ENCODE assay signal across 21 cellular contexts in genomic region chr14:53640695-53641094, GRCh38.
DNase-seq lines count a peak whose midpoint lies in the region; ATAC-seq and TF ChIP-seq lines count a peak whose summit lies in the region.
"Had no signal": no experiment of that assay in that cellular context is flagged by ENCODE, and none has a peak within 500 bp of the region (broad histone marks: within the 10 kb centered on the region; RNA-seq: fewer than 3 reads in every experiment).

No MANE protein-coding gene starts in this region.

- no peak overlapping the region for H3K4me3 Mint-ChIP-seq in chondrocyte (ENCODE audit: unreplicated experiment)
- no peak overlapping the region for H3K4me3 Mint-ChIP-seq in stimulated activated memory B cell treated with anti-CD40 and anti-IgM and Interleukin-4, amounts not matched to agents 10 μg/mL and 1 μg/mL and 100 μg/mL, for 72 hours
- H3K4me3 Mint-ChIP-seq: activated CD4-positive, alpha-beta memory T cell treated with anti-CD3 and anti-CD28 coated beads, Interleukin-2, amount 10 ng/mL, durations not matched to agents 7 days and 5 days; CD14-positive monocyte; central memory CD8-positive, alpha-beta T cell; nephron progenitor cell had no signal

- H3K27ac Mint-ChIP-seq in chondrocyte (ENCODE audit: unreplicated experiment), result peak overlapping the region; percentile 18
- H3K27ac Mint-ChIP-seq in stimulated activated memory B cell treated with anti-CD40 and anti-IgM and Interleukin-4, amounts not matched to agents 10 μg/mL and 1 μg/mL and 100 μg/mL, for 72 hours, result no peak overlapping the region
- H3K27ac Mint-ChIP-seq: activated CD4-positive, alpha-beta memory T cell treated with anti-CD3 and anti-CD28 coated beads, Interleukin-2, amount 10 ng/mL, durations not matched to agents 7 days and 5 days; CD14-positive monocyte; IgD-negative memory B cell; nephron progenitor cell had no signal

- DNase-seq in EL (peak; percentile 89), M059J (ENCODE audit: low read depth) (peak; percentile 44), chondrocyte (ENCODE audit: low spot score) (no peak), myocyte (ENCODE audit: low read depth) (peak; percentile 70), mesenteric fat pad (ENCODE audit: low spot score) (no peak)
- DNase-seq in stimulated activated CD4-positive, alpha-beta T cell treated with anti-CD3 and anti-CD28 coated beads, Interleukin-4, amount 100 ng/mL, for 4 hours, result no peak
- DNase-seq: activated CD4-positive, alpha-beta memory T cell treated with anti-CD3 and anti-CD28 coated beads, Interleukin-2, amount 10 ng/mL, durations not matched to agents 7 days and 5 days; activated effector memory CD4-positive, alpha-beta T cell treated with anti-CD3 and anti-CD28 coated beads, Interleukin-2, amount 50 U/mL, for 16 hours; midbrain; NCI-H1436 treated with DMSO at 0.1 percent for 48 hours; NCI-H2171; NCI-H524 treated with DMSO at 0.1 percent for 48 hours; nephron progenitor cell; posterior cingulate gyrus; sigmoid colon had no signal

- H3K4me1 Mint-ChIP-seq in chondrocyte (ENCODE audit: low read depth), result peaks cover 14% of the 10 kb centered on the region
- no peaks in the 10 kb centered on the region for H3K4me1 Mint-ChIP-seq in stimulated activated memory B cell treated with anti-CD40 and anti-IgM and Interleukin-4, amounts not matched to agents 10 μg/mL and 1 μg/mL and 100 μg/mL, for 72 hours
- H3K4me1 Mint-ChIP-seq: activated CD4-positive, alpha-beta memory T cell treated with anti-CD3 and anti-CD28 coated beads, Interleukin-2, amount 10 ng/mL, durations not matched to agents 7 days and 5 days; CD14-positive monocyte; central memory CD8-positive, alpha-beta T cell; IgD-negative memory B cell; nephron progenitor cell had no signal

- H3K27me3 Mint-ChIP-seq in chondrocyte (ENCODE audit: low read depth), result peaks cover 2% of the 10 kb centered on the region
- H3K27me3 Mint-ChIP-seq in stimulated activated memory B cell treated with anti-CD40 and anti-IgM and Interleukin-4, amounts not matched to agents 10 μg/mL and 1 μg/mL and 100 μg/mL, for 72 hours, result peaks cover 11% of the 10 kb centered on the region
- H3K27me3 Mint-ChIP-seq: activated CD4-positive, alpha-beta memory T cell treated with anti-CD3 and anti-CD28 coated beads, Interleukin-2, amount 10 ng/mL, durations not matched to agents 7 days and 5 days; central memory CD8-positive, alpha-beta T cell had no signal

- ATAC-seq in GM21526 (IDR thresholded peaks at IDR 0.05; ENCODE audit: low FRiP score, unreplicated experiment), result no peak
- ATAC-seq in stimulated activated memory B cell treated with anti-CD40 and anti-IgM and Interleukin-4, amounts not matched to agents 10 μg/mL and 1 μg/mL and 100 μg/mL, for 72 hours, result no peak
- ATAC-seq: activated CD4-positive, CD25-positive, alpha-beta regulatory T cell treated with anti-CD3 and anti-CD28 coated beads, Interleukin-2, amount 50 U/mL, for 24 hours had no signal

- TF ChIP-seq CTCF in chondrocyte (IDR thresholded peaks at IDR 0.05), result no peak

- H3K9me3 Mint-ChIP-seq in chondrocyte (ENCODE audit: low read depth), result peaks cover 4% of the 10 kb centered on the region
- peaks cover 4% of the 10 kb centered on the region for H3K9me3 Mint-ChIP-seq in stimulated activated memory B cell treated with anti-CD40 and anti-IgM and Interleukin-4, amounts not matched to agents 10 μg/mL and 1 μg/mL and 100 μg/mL, for 72 hours
- H3K9me3 Mint-ChIP-seq: IgD-negative memory B cell had no signal

- no peaks in the 10 kb centered on the region for H3K36me3 Mint-ChIP-seq in chondrocyte (ENCODE audit: low read depth)
- H3K36me3 Mint-ChIP-seq in stimulated activated memory B cell treated with anti-CD40 and anti-IgM and Interleukin-4, amounts not matched to agents 10 μg/mL and 1 μg/mL and 100 μg/mL, for 72 hours, result no peaks in the 10 kb centered on the region
- H3K36me3 Mint-ChIP-seq: CD14-positive monocyte, IgD-negative memory B cell had no signal

Comparison
In these comparisons a context has a peak if more than half of its experiments do, and no peak if none do; other contexts are left out.
1. DNase-seq: peak in EL (single experiment), M059J (single experiment) and myocyte (single experiment); none in chondrocyte (single experiment), stimulated activated CD4-positive, alpha-beta T cell treated with anti-CD3 and anti-CD28 coated beads, Interleukin-4, amount 100 ng/mL, for 4 hours (0 of 2) and mesenteric fat pad (single experiment).